Comparison of ENCODE assay signal across 8 cellular contexts in genomic region chr12:49706351-49707126, GRCh38. TPM values are rescaled to one million over a fixed set of nuclear protein-coding genes. Genes with fewer than 3 reads are reported as not detected.
DNase-seq lines count a peak whose midpoint lies in the region; ATAC-seq lines count a peak whose summit lies in the region.

No MANE protein-coding gene starts in this region.

- H3K4me3 ChIP-seq in BLaER1 treated with 17β-estradiol and CSF1 and Interleukin-3, amounts not matched to agents 10 nM and 100 nM, result peak overlapping the region; percentile 80 to 90 (median 84)
- H3K4me3 ChIP-seq in mononuclear cell (ENCODE audit: low read length) (peak overlapping the region; percentile 70), thymus (ENCODE audit: low read length) (peak overlapping the region; percentile 85)

- no peaks in the 10 kb centered on the region for H3K9me3 Mint-ChIP-seq in activated CD4-positive, alpha-beta T cell treated with anti-CD3 and anti-CD28 coated beads, Interleukin-2, amount 10 ng/mL, durations not matched to agents 7 days and 5 days

- H4K20me1 ChIP-seq in BLaER1 treated with 17β-estradiol and CSF1 and Interleukin-3, amounts not matched to agents 10 nM and 100 nM, result peaks cover 0 to 28% (median 20%) of the 10 kb centered on the region in 11 experiments; a peak in 16 of 22 replicates

- no peaks in the 10 kb centered on the region for H3K36me3 ChIP-seq in BLaER1 treated with 17β-estradiol and CSF1 and Interleukin-3, amounts not matched to agents 10 nM and 100 nM
- no peaks in the 10 kb centered on the region for H3K36me3 ChIP-seq in thymus (ENCODE audit: control insufficient read depth, insufficient read depth)

- POLR2A ChIA-PET in activated CD4-positive, alpha-beta T cell treated with anti-CD3 and anti-CD28 coated beads, Interleukin-2, amount 10 ng/mL, durations not matched to agents 7 days and 5 days (lab: Charles Lee), result interaction anchor here (0.6 to 1.1 kb wide), 2 partner anchors 25 to 34 kb away, joined by 3 read pairs; no protein-coding TSS in a partner anchor

- ATAC-seq in GM19438 (IDR thresholded peaks at IDR 0.05; ENCODE audit: low read depth, unreplicated experiment), result peak; percentile 6
- ATAC-seq in GM18861 (IDR thresholded peaks at IDR 0.05; ENCODE audit: unreplicated experiment), result no peak

- peak overlapping the region; percentile 75 to 95 (median 91) for H3K27ac ChIP-seq in BLaER1 treated with 17β-estradiol and CSF1 and Interleukin-3, amounts not matched to agents 10 nM and 100 nM
- peak overlapping the region; percentile 84 for H3K27ac ChIP-seq in thymus (ENCODE audit: low read depth)

- H3K27me3 ChIP-seq in BLaER1 treated with 17β-estradiol and CSF1 and Interleukin-3, amounts not matched to agents 10 nM and 100 nM, result peaks cover 0 to 7% (median 0%) of the 10 kb centered on the region in 11 experiments; a peak in 7 of 22 replicates
- H3K27me3 ChIP-seq in mononuclear cell (ENCODE audit: insufficient read depth, low read length), result no peaks in the 10 kb centered on the region
- no peaks in the 10 kb centered on the region for H3K27me3 ChIP-seq in thymus (ENCODE audit: control insufficient read depth, insufficient read depth)

- peak overlapping the region; percentile 90 for H3K4me3 Mint-ChIP-seq in activated CD4-positive, alpha-beta T cell treated with anti-CD3 and anti-CD28 coated beads, Interleukin-2, amount 10 ng/mL, durations not matched to agents 7 days and 5 days

- no peaks in the 10 kb centered on the region for H3K9me3 ChIP-seq in BLaER1 treated with 17β-estradiol and CSF1 and Interleukin-3, amounts not matched to agents 10 nM and 100 nM (replicated peaks in 1 of 11)
- H3K9me3 ChIP-seq in mononuclear cell (ENCODE audit: low read depth, low read length) (no peaks in the 10 kb centered on the region), thymus (ENCODE audit: control insufficient read depth) (no peaks in the 10 kb centered on the region)

- peaks cover 46 to 62% (median 50%) of the 10 kb centered on the region in 10 experiments for H3K4me1 ChIP-seq in BLaER1 treated with 17β-estradiol and CSF1 and Interleukin-3, amounts not matched to agents 10 nM and 100 nM
- peaks cover 51% of the 10 kb centered on the region for H3K4me1 ChIP-seq in mononuclear cell (ENCODE audit: insufficient read depth, low read length)
- peaks cover 18% of the 10 kb centered on the region for H3K4me1 ChIP-seq in thymus (ENCODE audit: control insufficient read depth, insufficient read depth, low read length)

- CTCF ChIA-PET in activated CD4-positive, alpha-beta T cell treated with anti-CD3 and anti-CD28 coated beads, Interleukin-2, amount 10 ng/mL, durations not matched to agents 7 days and 5 days (lab: Charles Lee), result interaction anchor here (0.6 to 6.5 kb wide), 20 partner anchors 9 to 378 kb away, joined by 3 to 57 read pairs (median 6); partner anchors contain the start of gene TMBIM6

- peak; percentile 4 for DNase-seq in HS-5 (ENCODE audit: low read depth)
- DNase-seq in activated CD4-positive, alpha-beta T cell treated with anti-CD3 and anti-CD28 coated beads, Interleukin-2, amount 10 ng/mL, durations not matched to agents 7 days and 5 days, result no peak
- DNase-seq in epidermal melanocyte (ENCODE audit: insufficient read length, low spot score), result peak; percentile 30

- H3K36me3 Mint-ChIP-seq in activated CD4-positive, alpha-beta T cell treated with anti-CD3 and anti-CD28 coated beads, Interleukin-2, amount 10 ng/mL, durations not matched to agents 7 days and 5 days (ENCODE audit: low read depth), result peaks cover 4% of the 10 kb centered on the region

- peaks cover 47% of the 10 kb centered on the region for H3K4me1 Mint-ChIP-seq in activated CD4-positive, alpha-beta T cell treated with anti-CD3 and anti-CD28 coated beads, Interleukin-2, amount 10 ng/mL, durations not matched to agents 7 days and 5 days

- peak overlapping the region; percentile 86 to 97 (median 92) for H3K9ac ChIP-seq in BLaER1 treated with 17β-estradiol and CSF1 and Interleukin-3, amounts not matched to agents 10 nM and 100 nM

- H3K27ac Mint-ChIP-seq in activated CD4-positive, alpha-beta T cell treated with anti-CD3 and anti-CD28 coated beads, Interleukin-2, amount 10 ng/mL, durations not matched to agents 7 days and 5 days, result peak overlapping the region; percentile 88

- H3K4me2 ChIP-seq in BLaER1 treated with 17β-estradiol and CSF1 and Interleukin-3, amounts not matched to agents 10 nM and 100 nM, result peak overlapping the region; percentile 83 to 96 (median 94)

- 6% methylated on average over 43 of the region's 43 CpGs for WGBS in thymus

- H3K27me3 Mint-ChIP-seq in activated CD4-positive, alpha-beta T cell treated with anti-CD3 and anti-CD28 coated beads, Interleukin-2, amount 10 ng/mL, durations not matched to agents 7 days and 5 days, result peaks cover 22% of the 10 kb centered on the region

RNA-seq across cellular contexts. Expression of gene FMNL3, which starts 0.7 kb away (rescaled TPM):
- total RNA-seq in activated CD4-positive, alpha-beta T cell treated with anti-CD3 and anti-CD28 coated beads, Interleukin-2, amount 10 ng/mL, durations not matched to agents 7 days and 5 days, result 10 to 100 TPM; 37.4 to 38.2 TPM
- 19.8 TPM for total RNA-seq in mononuclear cell
- polyA plus RNA-seq in thymus, result 9.8 TPM

RNA-seq across cellular contexts. Expression of gene TMBIM6, which starts 34.8 kb away (rescaled TPM):
- 100 to 1,000 TPM; 426 to 442 TPM for total RNA-seq in activated CD4-positive, alpha-beta T cell treated with anti-CD3 and anti-CD28 coated beads, Interleukin-2, amount 10 ng/mL, durations not matched to agents 7 days and 5 days
- total RNA-seq in mononuclear cell, result 288 TPM
- 161 TPM for polyA plus RNA-seq in thymus
